In genomic region chr20:23152308-23152892, GRCh38 we compare ENCODE assay signal across 8 cellular contexts.
A peak's percentile ranks its signal among the peaks of the same experiment; 100 is the strongest.
DNase-seq lines count a peak whose midpoint lies in the region; ATAC-seq and TF ChIP-seq lines count a peak whose summit lies in the region.

No MANE protein-coding gene starts in this region.

- peaks cover 40 to 97% (median 95%) of the 10 kb centered on the region in 10 experiments for H3K4me1 ChIP-seq in BLaER1 treated with 17β-estradiol and CSF1 and Interleukin-3, amounts not matched to agents 10 nM and 100 nM
- H3K4me1 ChIP-seq in Peyer's patch: peaks cover 0 to 10% (median 2%) of the 10 kb centered on the region in 4 donors
- H3K4me1 ChIP-seq in ovary (ENCODE audit: insufficient read depth): peaks cover 9% of the 10 kb centered on the region

- H3K27ac ChIP-seq in BLaER1 treated with 17β-estradiol and CSF1 and Interleukin-3, amounts not matched to agents 10 nM and 100 nM: peak overlapping the region; percentile 52 to 87 (median 79)
- peak overlapping the region in 2 of 4 donors; percentile 51 to 55 for H3K27ac ChIP-seq in Peyer's patch
- H3K27ac ChIP-seq in ovary: no peak overlapping the region

- no peaks in the 10 kb centered on the region for H3K36me3 ChIP-seq in BLaER1 treated with 17β-estradiol and CSF1 and Interleukin-3, amounts not matched to agents 10 nM and 100 nM
- H3K36me3 ChIP-seq in Peyer's patch: no peaks in the 10 kb centered on the region
- no peaks in the 10 kb centered on the region for H3K36me3 ChIP-seq in ovary

- no peaks in the 10 kb centered on the region for H3K9me3 ChIP-seq in BLaER1 treated with 17β-estradiol and CSF1 and Interleukin-3, amounts not matched to agents 10 nM and 100 nM (replicated peaks in 1 of 11)
- H3K9me3 ChIP-seq in Peyer's patch: no peaks in the 10 kb centered on the region
- no peaks in the 10 kb centered on the region for H3K9me3 ChIP-seq in ovary

- H3K9ac ChIP-seq in BLaER1 treated with 17β-estradiol and CSF1 and Interleukin-3, amounts not matched to agents 10 nM and 100 nM: peak overlapping the region in 10 of 11 experiments; percentile 6 to 57 (median 37); a peak in 12 of 22 replicates

- peak; percentile 84 for TF ChIP-seq EP300 in ovary (IDR thresholded peaks at IDR 0.05)

- DNase-seq in Peyer's patch (peak in 2 of 3 donors; percentile 64 to 77), fibroblast of mammary gland (ENCODE audit: low read depth) (peak; percentile 96), ovary (peak in 4 of 5 donors; percentile 39 to 59 (median 50)), hippocampal formation (lab: John Stamatoyannopoulos, UW) (no peak)

- H3K4me2 ChIP-seq in BLaER1 treated with 17β-estradiol and CSF1 and Interleukin-3, amounts not matched to agents 10 nM and 100 nM: peak overlapping the region; percentile 75 to 98 (median 90)

- peak overlapping the region in 2 of 10 experiments; percentile 7 to 10; a peak in 1 of 20 replicates for H3K4me3 ChIP-seq in BLaER1 treated with 17β-estradiol and CSF1 and Interleukin-3, amounts not matched to agents 10 nM and 100 nM
- H3K4me3 ChIP-seq in Peyer's patch (no peak overlapping the region), fibroblast of mammary gland (ENCODE audit: control insufficient read depth, low read depth, low read length) (no peak overlapping the region), ovary (no peak overlapping the region)

- WGBS in ovary, 3 donors: 20 to 27% (median 23%) methylated on average over 9 of the region's 9 CpGs

- no peaks in the 10 kb centered on the region for H4K20me1 ChIP-seq in BLaER1 treated with 17β-estradiol and CSF1 and Interleukin-3, amounts not matched to agents 10 nM and 100 nM

- peak in 1 of 6 experiments; percentile 20 for TF ChIP-seq CTCF in Peyer's patch (IDR thresholded peaks at IDR 0.05)
- no peak for TF ChIP-seq CTCF in fibroblast of mammary gland (conservative IDR thresholded peaks at IDR 0.05; ENCODE audit: control insufficient read depth, insufficient read depth, low read depth, low read length)
- no peak for TF ChIP-seq CTCF in ovary (IDR thresholded peaks at IDR 0.05)

- peak in 1 of 2 donors; percentile 16 for TF ChIP-seq POLR2A in Peyer's patch (IDR thresholded peaks at IDR 0.05)
- no peak for TF ChIP-seq POLR2A in ovary (IDR thresholded peaks at IDR 0.05)

- H3K27me3 ChIP-seq in BLaER1 treated with 17β-estradiol and CSF1 and Interleukin-3, amounts not matched to agents 10 nM and 100 nM: no peaks in the 10 kb centered on the region
- H3K27me3 ChIP-seq in Peyer's patch: no peaks in the 10 kb centered on the region
- no peaks in the 10 kb centered on the region for H3K27me3 ChIP-seq in ovary

- ATAC-seq in GM21786 (IDR thresholded peaks at IDR 0.05; ENCODE audit: unreplicated experiment): no peak
- no peak for ATAC-seq in GM19023 (IDR thresholded peaks at IDR 0.05; ENCODE audit: unreplicated experiment)
- no peak for ATAC-seq in HG02973 (IDR thresholded peaks at IDR 0.05; ENCODE audit: unreplicated experiment)

- intact Hi-C loops in ovary (cut with DNase I): no loop called here

Comparison
In these comparisons a context has a peak if more than half of its experiments do, and no peak if none do; other contexts are left out.
1. H3K27ac ChIP-seq: peak in BLaER1 treated with 17β-estradiol and CSF1 and Interleukin-3, amounts not matched to agents 10 nM and 100 nM (11 of 11); none in ovary (0 of 2).
2. DNase-seq: peak in Peyer's patch (2 of 3), fibroblast of mammary gland (single experiment) and ovary (4 of 5); none in hippocampal formation (0 of 2).